Comparison of ENCODE assay signal across 9 cellular contexts in genomic region chr12:120266180-120266535, GRCh38. TPM values are rescaled to one million over a fixed set of nuclear protein-coding genes. Genes with fewer than 3 reads are reported as not detected.
DNase-seq lines count a peak whose midpoint lies in the region; ATAC-seq, FAIRE-seq and TF ChIP-seq lines count a peak whose summit lies in the region.
"Had no signal": no experiment of that assay in that cellular context is flagged by ENCODE, and none has a peak within 500 bp of the region (broad histone marks: within the 10 kb centered on the region; RNA-seq: fewer than 3 reads in every experiment).

No MANE protein-coding gene starts in this region.

- ATAC-seq in right cardiac atrium (no peak), GM21381 (IDR thresholded peaks at IDR 0.05; ENCODE audit: unreplicated experiment) (no peak), GM19324 (IDR thresholded peaks at IDR 0.05; ENCODE audit: low FRiP score, unreplicated experiment) (no peak)
- ATAC-seq in activated CD8-positive, alpha-beta T cell treated with anti-CD3 and anti-CD28 coated beads for 36 hours, result no peak

- no peak overlapping the region for H3K4me2 ChIP-seq in mesendoderm (ENCODE audit: low read length)

- CTCF ChIA-PET in activated CD8-positive, alpha-beta T cell treated with anti-CD3 and anti-CD28 coated beads for 36 hours (lab: Charles Lee), result interaction anchor here (0.8 to 25.9 kb wide), 14 partner anchors 12 to 147 kb away, joined by 3 to 749 read pairs (median 10); partner anchors contain the start of genes RNU4-1, RNU4-2 and RPLP0

- no peaks in the 10 kb centered on the region for H3K9me3 Mint-ChIP-seq in activated CD8-positive, alpha-beta T cell treated with anti-CD3 and anti-CD28 coated beads for 36 hours

- peak overlapping the region; percentile 75 for H3K27ac Mint-ChIP-seq in activated CD8-positive, alpha-beta T cell treated with anti-CD3 and anti-CD28 coated beads for 36 hours

- FAIRE-seq in GM19239 (lab: Jason Lieb, UNC), result no peak

- no peaks in the 10 kb centered on the region for H3K36me3 ChIP-seq in left ventricle myocardium inferior
- H3K36me3 ChIP-seq in mesendoderm (ENCODE audit: control insufficient read depth, insufficient read depth, low read length), result no peaks in the 10 kb centered on the region

- H3K27ac ChIP-seq in left ventricle myocardium inferior (replicated peaks), result peak overlapping the region; percentile 41
- no peak overlapping the region for H3K27ac ChIP-seq in right cardiac atrium (ENCODE audit: low read length)
- H3K27ac ChIP-seq in mesendoderm (ENCODE audit: low read depth, low read length), result no peak overlapping the region

- no peak overlapping the region for H2BK15ac ChIP-seq in mesendoderm (replicated peaks; ENCODE audit: low read depth)

- H3K79me2 ChIP-seq in mesendoderm (ENCODE audit: control insufficient read depth, insufficient read depth, low read length), result peaks cover 43% of the 10 kb centered on the region

- no peaks in the 10 kb centered on the region for H3K36me3 Mint-ChIP-seq in activated CD8-positive, alpha-beta T cell treated with anti-CD3 and anti-CD28 coated beads for 36 hours (ENCODE audit: low read depth)

- peak overlapping the region; percentile 63 for H3K4ac ChIP-seq in mesendoderm (ENCODE audit: low read depth, low read length)

- H3K27me3 ChIP-seq in left ventricle myocardium inferior (ENCODE audit: low read depth) (no peaks in the 10 kb centered on the region), right cardiac atrium (ENCODE audit: control insufficient read depth, insufficient read depth) (no peaks in the 10 kb centered on the region), mesendoderm (ENCODE audit: insufficient read depth, low read length, poor library complexity) (no peaks in the 10 kb centered on the region)

- intact Hi-C loops in left ventricle myocardium inferior (cut with micrococcal nuclease), result loop anchor here (5.0 kb wide), 1 partner anchor 39 kb away; no protein-coding TSS in a partner anchor
- intact Hi-C loops in right cardiac atrium (cut with DNase I), result loop anchor here in 1 of 4 donors (1.0 kb wide), 1 partner anchor 38 kb away; no protein-coding TSS in a partner anchor
- intact Hi-C loops in activated CD8-positive, alpha-beta T cell treated with anti-CD3 and anti-CD28 coated beads for 36 hours (cut with micrococcal nuclease), result loop anchor here (1.0 kb wide), 1 partner anchor 40 kb away; no protein-coding TSS in a partner anchor

- H3K4me3 Mint-ChIP-seq in activated CD8-positive, alpha-beta T cell treated with anti-CD3 and anti-CD28 coated beads for 36 hours, result peak overlapping the region; percentile 76

- H2AK5ac ChIP-seq in mesendoderm (ENCODE audit: low read length), result peak overlapping the region; percentile 68

- peaks cover 47% of the 10 kb centered on the region for H3K4me1 ChIP-seq in left ventricle myocardium inferior
- H3K4me1 ChIP-seq in right cardiac atrium (ENCODE audit: control insufficient read depth, insufficient read depth, low read length), result peaks cover 12% of the 10 kb centered on the region
- H3K4me1 ChIP-seq in mesendoderm (ENCODE audit: control insufficient read depth, low read depth, low read length), result peaks cover 29% of the 10 kb centered on the region

- no peak overlapping the region for H2BK5ac ChIP-seq in mesendoderm (ENCODE audit: low read length)

- POLR2A ChIA-PET in activated CD8-positive, alpha-beta T cell treated with anti-CD3 and anti-CD28 coated beads for 36 hours (lab: Charles Lee), result interaction anchor here (0.8 to 12.6 kb wide), 9 partner anchors 9 to 203 kb away, joined by 3 to 207 read pairs (median 4); partner anchors contain the start of genes RNU4-1, RNU4-2 and RPLP0

- peak overlapping the region; percentile 81 for H3K56ac ChIP-seq in mesendoderm (ENCODE audit: low read length)

- peaks cover 42% of the 10 kb centered on the region for H3K4me1 Mint-ChIP-seq in activated CD8-positive, alpha-beta T cell treated with anti-CD3 and anti-CD28 coated beads for 36 hours (ENCODE audit: low read depth)

- no peak overlapping the region for H3K23ac ChIP-seq in mesendoderm (ENCODE audit: low read length)

- no peaks in the 10 kb centered on the region for H3K27me3 Mint-ChIP-seq in activated CD8-positive, alpha-beta T cell treated with anti-CD3 and anti-CD28 coated beads for 36 hours

- TF ChIP-seq CTCF in left ventricle myocardium inferior (IDR thresholded peaks at IDR 0.05; ENCODE audit: borderline replicate concordance), result no peak
- TF ChIP-seq CTCF in activated CD8-positive, alpha-beta T cell treated with anti-CD3 and anti-CD28 coated beads for 36 hours (IDR thresholded peaks at IDR 0.05), result no peak

- H3K9me3 ChIP-seq in left ventricle myocardium inferior (replicated peaks) (no peaks in the 10 kb centered on the region), right cardiac atrium (ENCODE audit: control insufficient read depth, low read length) (no peaks in the 10 kb centered on the region)

- DNase-seq in left ventricle myocardium inferior, result no peak
- DNase-seq in right cardiac atrium, result no peak
- DNase-seq in activated CD8-positive, alpha-beta T cell treated with anti-CD3 and anti-CD28 coated beads for 36 hours, result no peak
- DNase-seq in mesendoderm, result no peak
- no peak for DNase-seq in NCI-H345 treated with DMSO at 0.1 percent for 48 hours (lab: John Stamatoyannopoulos, UW; ENCODE audit: unreplicated experiment)
- DNase-seq in GM19239 (ENCODE audit: insufficient read length, low spot score), result no peak

- H2BK120ac ChIP-seq in mesendoderm (ENCODE audit: low read depth, low read length), result no peak overlapping the region

- WGBS in right cardiac atrium, result 31% methylated on average over 5 of the region's 5 CpGs
- WGBS in mesendoderm (ENCODE audit: extremely low coverage, insufficient coverage, low lambda C conversion rate), result no CpG with 5 or more reads among the region's 5 CpGs

- no peak overlapping the region for H3K4me3 ChIP-seq in left ventricle myocardium inferior
- H3K4me3 ChIP-seq in right cardiac atrium (ENCODE audit: low read length), result no peak overlapping the region
- H3K4me3 ChIP-seq in mesendoderm (ENCODE audit: low read length), result no peak overlapping the region

- H3K18ac ChIP-seq in mesendoderm (ENCODE audit: low read length), result no peak overlapping the region

- H4K5ac ChIP-seq in mesendoderm (ENCODE audit: low read length), result no peak overlapping the region

- peak overlapping the region; percentile 49 for H3K9ac ChIP-seq in mesendoderm (ENCODE audit: low read length)

- H4K8ac ChIP-seq in mesendoderm (ENCODE audit: low read depth, low read length), result no peak overlapping the region

- peaks cover 9% of the 10 kb centered on the region for H3K79me1 ChIP-seq in mesendoderm (ENCODE audit: low read length)

RNA-seq across cellular contexts. Expression of gene PXN, which starts 0.6 kb away (rescaled TPM):
- total RNA-seq in left ventricle myocardium inferior (59.8 TPM), right cardiac atrium (10 to 100 TPM; 67.8 to 89.8 (median 80.2) TPM)
- polyA plus RNA-seq in right cardiac atrium, result 77.3 TPM
- total RNA-seq in activated CD8-positive, alpha-beta T cell treated with anti-CD3 and anti-CD28 coated beads for 36 hours, result 10 to 100 TPM; 40.2 to 45.3 TPM
- polyA plus RNA-seq in mesendoderm (2013, experiment 1 of 2), result 147 TPM
- polyA plus RNA-seq in mesendoderm (2013, experiment 2 of 2), result 148 TPM

RNA-seq across cellular contexts. Expression of gene RNU4-2, which starts 25.5 kb away (rescaled TPM):
- total RNA-seq in left ventricle myocardium inferior (22,484 TPM), right cardiac atrium (over 10,000 TPM; 12,754 to 31,201 (median 26,788) TPM)
- polyA plus RNA-seq in right cardiac atrium, result not detected
- 1,000 to 10,000 TPM in 1 of 2 experiments, 100 to 1,000 TPM in 1; 923 to 1,303 TPM for total RNA-seq in activated CD8-positive, alpha-beta T cell treated with anti-CD3 and anti-CD28 coated beads for 36 hours
- polyA plus RNA-seq in mesendoderm (2013, experiment 1 of 2), result not detected
- not detected for polyA plus RNA-seq in mesendoderm (2013, experiment 2 of 2)
- polyA plus RNA-seq: adipose tissue had no signal

RNA-seq across cellular contexts. Expression of gene RNU4-1, which starts 26.9 kb away (rescaled TPM):
- total RNA-seq in left ventricle myocardium inferior, result 2,088 TPM
- 1,000 to 10,000 TPM; 1,094 to 5,230 (median 2,674) TPM for total RNA-seq in right cardiac atrium
- polyA plus RNA-seq in right cardiac atrium, result not detected
- 1,000 to 10,000 TPM in 1 of 2 experiments, 100 to 1,000 TPM in 1; 692 to 1,025 TPM for total RNA-seq in activated CD8-positive, alpha-beta T cell treated with anti-CD3 and anti-CD28 coated beads for 36 hours
- polyA plus RNA-seq in mesendoderm (2013, experiment 1 of 2), result not detected
- not detected for polyA plus RNA-seq in mesendoderm (2013, experiment 2 of 2)
- polyA plus RNA-seq: adipose tissue had no signal

RNA-seq across cellular contexts. Expression of gene SIRT4, which starts 36.0 kb away (rescaled TPM):
- total RNA-seq in left ventricle myocardium inferior (6.5 TPM), right cardiac atrium (1 to 10 TPM; 3.0 to 6.9 (median 6.2) TPM)
- 6.0 TPM for polyA plus RNA-seq in right cardiac atrium
- 1 to 10 TPM; 2.7 to 3.3 TPM for total RNA-seq in activated CD8-positive, alpha-beta T cell treated with anti-CD3 and anti-CD28 coated beads for 36 hours
- polyA plus RNA-seq in mesendoderm (2013, experiment 1 of 2), result 0.88 TPM
- polyA plus RNA-seq in mesendoderm (2013, experiment 2 of 2), result 0.81 TPM

Comparison
In these comparisons a context has a peak if more than half of its experiments do, and no peak if none do; other contexts are left out.
1. RNA of gene RNU4-2, which starts 25.5 kb away (total RNA-seq): 12,754 to 31,201 TPM in right cardiac atrium and 22,484 TPM in left ventricle myocardium inferior (single experiment); 923 to 1,303 TPM in activated CD8-positive, alpha-beta T cell treated with anti-CD3 and anti-CD28 coated beads for 36 hours; every median in the first group is over 4 times any median in the second.